ENCODE assay signal across 8 cellular contexts in the genomic region with DNA sequence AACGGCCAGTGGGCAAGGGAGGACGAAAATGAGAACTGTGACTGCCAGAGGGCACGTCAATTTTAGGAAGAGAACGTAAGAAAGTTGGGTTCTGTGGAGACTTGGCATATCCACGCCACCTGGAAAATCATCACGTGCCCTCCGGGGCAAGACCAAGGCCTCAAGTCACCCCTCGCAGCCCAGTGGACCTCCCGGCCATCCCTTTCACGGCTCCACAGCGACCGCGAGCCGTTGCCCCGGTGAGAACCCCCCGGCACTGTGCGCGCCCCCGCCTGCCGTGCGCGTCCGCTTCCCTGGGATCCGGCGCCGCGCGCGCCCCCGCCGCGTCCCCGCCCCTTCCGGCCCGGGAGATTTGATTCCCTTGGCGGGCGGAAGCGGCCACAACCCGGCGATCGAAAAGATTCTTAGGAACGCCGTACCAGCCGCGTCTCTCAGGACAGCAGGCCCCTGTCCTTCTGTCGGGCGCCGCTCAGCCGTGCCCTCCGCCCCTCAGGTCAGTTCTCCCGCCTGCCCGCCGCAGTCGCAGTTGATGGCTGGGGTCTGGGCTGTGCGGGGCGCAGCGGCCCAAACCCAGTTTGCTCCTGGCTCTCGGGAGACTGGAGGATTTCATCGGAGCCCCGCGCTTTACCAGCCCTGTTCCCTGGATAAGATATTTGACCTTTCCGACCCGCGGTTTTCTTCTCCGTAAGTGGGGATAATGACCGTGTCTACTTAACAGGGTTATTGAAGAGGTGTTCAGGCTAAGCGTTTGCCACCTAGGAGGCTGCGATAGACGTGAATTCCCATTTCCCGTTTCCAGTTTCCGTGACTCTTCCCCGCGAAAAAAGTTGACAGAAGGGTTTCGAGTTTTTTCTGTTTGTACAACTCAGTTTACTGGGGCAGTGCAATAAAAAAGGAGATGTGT. TPM values are rescaled to one million over a fixed set of nuclear protein-coding genes. Genes with fewer than 3 reads are reported as not detected.
DNase-seq lines count a peak whose midpoint lies in the region; ATAC-seq and TF ChIP-seq lines count a peak whose summit lies in the region.

A gene (plus strand): TSS at position 381 of the 904 bp plus-strand sequence. CDS start 8,787 bp downstream, outside the sequence.

- H3K27me3 ChIP-seq in Caco-2 (replicated peaks; ENCODE audit: control insufficient read depth, insufficient read depth, low read length) = no peaks in the 10 kb centered on the region

- peak; percentile 62 for ATAC-seq in GM21360 (IDR thresholded peaks at IDR 0.05; ENCODE audit: unreplicated experiment)
- ATAC-seq in naive B cell (ENCODE audit: low read depth in 2 of 2) = peak; percentile 89 to 96

- H3K4me3 Mint-ChIP-seq in Caco-2 (ENCODE audit: unreplicated experiment) = peak within 1 kb of the TSS; percentile 92
- peak within 1 kb of the TSS; percentile 87 to 97 (median 93) for H3K4me3 Mint-ChIP-seq in IgD-negative memory B cell
- H3K4me3 Mint-ChIP-seq in naive B cell = peak within 1 kb of the TSS; percentile 84 to 95 (median 90)

- CTCF ChIA-PET in Caco-2 (lab: Charles Lee) = interaction anchor here (0.6 kb wide), 1 partner anchor 15 kb away, joined by 3 read pairs; no protein-coding TSS in a partner anchor

- BruUV-seq in Caco-2 (replicated peaks; lab: Mats Ljungman, UMichigan) = TSS peak; percentile 52

- H3K27me3 Mint-ChIP-seq in Caco-2 (ENCODE audit: insufficient read depth, unreplicated experiment) = no peaks in the 10 kb centered on the region
- H3K27me3 Mint-ChIP-seq in IgD-negative memory B cell = no peaks in the 10 kb centered on the region
- H3K27me3 Mint-ChIP-seq in naive B cell = peaks cover 0 to 8% (median 0%) of the 10 kb centered on the region in 3 donors

- peaks cover 39% of the 10 kb centered on the region for H3K4me1 ChIP-seq in Caco-2

- intact Hi-C loops in Caco-2 (cut with micrococcal nuclease; ENCODE audit: unreplicated experiment) = loop anchor here (2.0 kb wide), 1 partner anchor 16 kb away; no protein-coding TSS in a partner anchor

- H3K9me3 ChIP-seq in Caco-2 = no peaks in the 10 kb centered on the region

- H3K4me1 Mint-ChIP-seq in Caco-2 (ENCODE audit: low read depth, unreplicated experiment) (peaks cover 15% of the 10 kb centered on the region), IgD-negative memory B cell (peaks cover 9 to 21% (median 17%) of the 10 kb centered on the region in 3 donors), naive B cell (peaks cover 11 to 17% (median 15%) of the 10 kb centered on the region in 3 donors)

- POLR2A ChIA-PET in Caco-2 (lab: Charles Lee) = no interaction called here

- TF ChIP-seq CTCF in Caco-2 (IDR thresholded peaks at IDR 0.05; ENCODE audit: insufficient read depth in 1 of 2, low read depth in 1 of 2, low read length in 1 of 2, severe bottlenecking in 1 of 2, unreplicated experiment in 1 of 2) = no peak

- peaks cover 30% of the 10 kb centered on the region for H3K36me3 Mint-ChIP-seq in Caco-2 (ENCODE audit: insufficient read depth, unreplicated experiment)
- H3K36me3 Mint-ChIP-seq in IgD-negative memory B cell = no peaks in the 10 kb centered on the region
- H3K36me3 Mint-ChIP-seq in naive B cell = no peaks in the 10 kb centered on the region

- H3K4me3 ChIP-seq in Caco-2 (ENCODE audit: low read depth, low read length) = peak within 1 kb of the TSS; percentile 97

- H3K36me3 ChIP-seq in Caco-2 (ENCODE audit: control insufficient read depth, insufficient read depth, low read length) = 0 out of 2 replicates have a peak, but pooled peaks cover 2% of the 10 kb centered on the region

- peak; percentile 86 to 93 for DNase-seq in Caco-2
- DNase-seq in RKO (ENCODE audit: low spot score) = peak; percentile 86
- peak; percentile 79 for DNase-seq in activated T-helper 1 cell treated with Interleukin-2 at 50 U/mL for 16 hours (ENCODE audit: low read depth)
- peak; percentile 74 for DNase-seq in fibroblast of gingiva (ENCODE audit: low read depth)
- peak; percentile 79 for DNase-seq in naive B cell
- peak; percentile 73 to 79 for DNase-seq in stimulated activated CD8-positive, alpha-beta memory T cell treated with anti-CD3 and anti-CD28 coated beads, Interleukin-7, amount 100 ng/mL, for 48 hours (ENCODE audit: extremely low read depth in 1 of 2, low read depth in 1 of 2)

- no peaks in the 10 kb centered on the region for H3K9me3 Mint-ChIP-seq in Caco-2 (ENCODE audit: unreplicated experiment)
- H3K9me3 Mint-ChIP-seq in IgD-negative memory B cell = no peaks in the 10 kb centered on the region
- H3K9me3 Mint-ChIP-seq in naive B cell = no peaks in the 10 kb centered on the region

- peak within 1 kb of the TSS; percentile 91 for H3K27ac Mint-ChIP-seq in Caco-2 (ENCODE audit: unreplicated experiment)
- peak within 1 kb of the TSS; percentile 10 to 91 (median 21) for H3K27ac Mint-ChIP-seq in IgD-negative memory B cell
- peak within 1 kb of the TSS in 5 of 6 donors; percentile 28 to 86 (median 50) for H3K27ac Mint-ChIP-seq in naive B cell

RNA-seq across cellular contexts. Expression of the gene that starts here (rescaled TPM):
- 57.8 and 59.6 TPM in 2 replicates for total RNA-seq in Caco-2 (2022)
- polyA plus RNA-seq in IgD-negative memory B cell (not detected), naive B cell (ENCODE audit: low read depth in 6 of 6) (not detected)

Comparison
In these comparisons a context has a peak if more than half of its experiments do, and no peak if none do; other contexts are left out.
1. Peak in every context shown above with its lines: DNase-seq, ATAC-seq and H3K4me3 ChIP-seq.
2. Peak in DNase-seq and ATAC-seq in naive B cell; RNA of the gene not detected or under 1 TPM.
3. H3K27ac Mint-ChIP-seq: peak in every context shown above with its lines; median percentile 91 in Caco-2; 50 in naive B cell; 21 in IgD-negative memory B cell.